38 cellular contexts compared by ENCODE assay signal in the genomic region with DNA sequence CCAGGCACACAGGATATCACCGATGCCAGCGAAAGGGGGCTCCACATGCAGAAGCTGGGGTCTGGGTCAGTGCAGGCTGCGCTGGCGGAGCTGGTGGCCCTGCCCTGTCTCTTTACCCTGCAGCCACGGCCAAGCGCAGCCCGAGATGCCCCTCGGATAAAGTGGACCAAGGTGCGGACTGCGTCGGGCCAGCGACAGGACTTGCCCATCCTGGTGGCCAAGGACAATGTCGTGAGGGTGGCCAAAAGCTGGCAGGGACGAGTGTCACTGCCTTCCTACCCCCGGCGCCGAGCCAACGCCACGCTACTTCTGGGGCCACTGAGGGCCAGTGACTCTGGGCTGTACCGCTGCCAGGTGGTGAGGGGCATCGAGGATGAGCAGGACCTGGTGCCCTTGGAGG. TPM values are rescaled to one million over a fixed set of nuclear protein-coding genes. Genes with fewer than 3 reads are reported as not detected.
"Had no signal": no experiment of that assay in that cellular context is flagged by ENCODE, and none has a peak within 500 bp of the region (broad histone marks: within the 10 kb centered on the region; RNA-seq: fewer than 3 reads in every experiment).

No MANE protein-coding gene starts in this region.

- H3K4me1 ChIP-seq: ascending aorta had no signal

- H3K27me3 Mint-ChIP-seq: brain had no signal

- ATAC-seq: activated CD8-positive, alpha-beta memory T cell treated with anti-CD3 and anti-CD28 coated beads, Interleukin-2, amount 10 ng/mL, durations not matched to agents 7 days and 5 days; activated CD8-positive, alpha-beta T cell treated with anti-CD3 and anti-CD28 coated beads for 36 hours; activated naive CD8-positive, alpha-beta T cell treated with anti-CD3 and anti-CD28 coated beads, Interleukin-2, amount 50 U/mL, for 24 hours had no signal

- H3K36me3 ChIP-seq: ascending aorta, cardiac muscle cell had no signal

- H3K27ac ChIP-seq: ascending aorta, cardiac muscle cell, VCaP had no signal

- H3K4me3 Mint-ChIP-seq: activated B cell treated with CpG ODN at 0.5 μM for 24 hours; activated CD4-positive, alpha-beta memory T cell treated with anti-CD3 and anti-CD28 coated beads for 36 hours; activated CD8-positive, alpha-beta memory T cell treated with anti-CD3 and anti-CD28 coated beads, Interleukin-2, amount 10 ng/mL, durations not matched to agents 7 days and 5 days; activated CD8-positive, alpha-beta T cell treated with anti-CD3 and anti-CD28 coated beads for 36 hours; activated naive CD4-positive, alpha-beta T cell treated with anti-CD3 and anti-CD28 coated beads, Interleukin-2, amount 10 ng/mL, durations not matched to agents 7 days and 5 days; activated naive CD4-positive, alpha-beta T cell treated with anti-CD3 and anti-CD28 coated beads, Interleukin-2, amount 50 U/mL, for 24 hours; activated naive CD8-positive, alpha-beta T cell; activated naive CD8-positive, alpha-beta T cell treated with anti-CD3 and anti-CD28 coated beads, Interleukin-2, amount 10 ng/mL, durations not matched to agents 7 days and 5 days; activated naive CD8-positive, alpha-beta T cell treated with anti-CD3 and anti-CD28 coated beads, Interleukin-2, amount 50 U/mL, for 24 hours; activated T-cell treated with anti-CD3 and anti-CD28 coated beads, Interleukin-2, amount 50 U/mL, for 24 hours; brain; central memory CD8-positive, alpha-beta T cell; T-helper 1 cell treated with Interleukin-12 subunit alpha and Interleukin-12 subunit beta and Interleukin-4 antibody, amounts not matched to agents 30 μg/mL and 1 μg/mL, for 36 hours; T-helper 2 cell treated with Interferon-gamma antibody and Interleukin-4, amounts not matched to agents 5 μg/mL and 100 μg/mL, for 36 hours had no signal

- H3K4me1 Mint-ChIP-seq: activated B cell treated with CpG ODN at 0.5 μM for 24 hours; activated CD8-positive, alpha-beta memory T cell treated with anti-CD3 and anti-CD28 coated beads, Interleukin-2, amount 10 ng/mL, durations not matched to agents 7 days and 5 days; activated naive CD4-positive, alpha-beta T cell treated with anti-CD3 and anti-CD28 coated beads, Interleukin-2, amount 10 ng/mL, durations not matched to agents 7 days and 5 days; activated naive CD8-positive, alpha-beta T cell treated with anti-CD3 and anti-CD28 coated beads, Interleukin-2, amount 10 ng/mL, durations not matched to agents 7 days and 5 days had no signal

- DNase-seq: activated B cell treated with CpG ODN at 0.5 μM for 24 hours; activated CD4-positive, alpha-beta memory T cell treated with anti-CD3 and anti-CD28 coated beads for 36 hours; activated CD4-positive, alpha-beta T cell treated with anti-CD3 and anti-CD28 coated beads for 48 hours; activated CD4-positive, alpha-beta T cell treated with anti-CD3 and anti-CD28 coated beads, Interleukin-2, amount 50 U/mL, for 1 hour; activated CD4-positive, alpha-beta T cell treated with anti-CD3 and anti-CD28 coated beads, Interleukin-2, amount 50 U/mL, for 4 hours; activated CD4-positive, CD25-positive, alpha-beta regulatory T cell treated with anti-CD3 and anti-CD28 coated beads, Interleukin-2, amount 50 U/mL, for 72 hours; activated CD8-positive, alpha-beta memory T cell treated with anti-CD3 and anti-CD28 coated beads for 24 hours; activated CD8-positive, alpha-beta memory T cell treated with anti-CD3 and anti-CD28 coated beads, Interleukin-2, amount 10 ng/mL, durations not matched to agents 7 days and 5 days; activated CD8-positive, alpha-beta memory T cell treated with anti-CD3 and anti-CD28 coated beads, Interleukin-2, amount 50 U/mL, for 48 hours; activated CD8-positive, alpha-beta T cell treated with anti-CD3 and anti-CD28 coated beads for 36 hours; activated effector memory CD4-positive, alpha-beta T cell treated with Interleukin-2 at 50 U/mL for 16 hours; activated gamma-delta T cell; activated naive CD4-positive, alpha-beta T cell treated with anti-CD3 and anti-CD28 coated beads, Interleukin-2, amount 10 ng/mL, durations not matched to agents 7 days and 5 days; activated naive CD4-positive, alpha-beta T cell treated with Interleukin-2 at 50 U/mL for 16 hours; activated naive CD8-positive, alpha-beta T cell treated with anti-CD3 and anti-CD28 coated beads, Interleukin-2, amount 10 ng/mL, durations not matched to agents 7 days and 5 days; activated naive CD8-positive, alpha-beta T cell treated with anti-CD3 and anti-CD28 coated beads, Interleukin-2, amount 50 U/mL, for 24 hours; activated T-cell treated with anti-CD3 and anti-CD28 coated beads, Interleukin-2, amount 50 U/mL, for 24 hours; activated T-cell treated with anti-CD3 and anti-CD28 coated beads, Interleukin-2, amount 50 U/mL, for 48 hours; amygdala; anterior cingulate cortex; caudate nucleus; cerebellar nuclear complex; SW 1271; T-helper 1 cell; T-helper 2 cell; T-helper 9 cell had no signal

- H3K27ac Mint-ChIP-seq: activated B cell treated with CpG ODN at 0.5 μM for 24 hours; activated CD4-positive, alpha-beta memory T cell treated with anti-CD3 and anti-CD28 coated beads for 36 hours; activated CD8-positive, alpha-beta memory T cell treated with anti-CD3 and anti-CD28 coated beads, Interleukin-2, amount 10 ng/mL, durations not matched to agents 7 days and 5 days; activated CD8-positive, alpha-beta T cell treated with anti-CD3 and anti-CD28 coated beads for 36 hours; activated naive CD4-positive, alpha-beta T cell treated with anti-CD3 and anti-CD28 coated beads, Interleukin-2, amount 10 ng/mL, durations not matched to agents 7 days and 5 days; activated naive CD4-positive, alpha-beta T cell treated with anti-CD3 and anti-CD28 coated beads, Interleukin-2, amount 50 U/mL, for 24 hours; activated naive CD8-positive, alpha-beta T cell; activated naive CD8-positive, alpha-beta T cell treated with anti-CD3 and anti-CD28 coated beads, Interleukin-2, amount 10 ng/mL, durations not matched to agents 7 days and 5 days; activated naive CD8-positive, alpha-beta T cell treated with anti-CD3 and anti-CD28 coated beads, Interleukin-2, amount 50 U/mL, for 24 hours; activated T-cell treated with anti-CD3 and anti-CD28 coated beads, Interleukin-2, amount 50 U/mL, for 24 hours; activated T-helper 2 cell treated with anti-CD3 and anti-CD28 coated beads, Interferon-gamma antibody, Interleukin-2, Interleukin-4, amounts not matched to agents 10 μg/mL and 5 μg/mL and 100 μg/mL, durations not matched to agents 14 hours and 24 hours and 36 hours; brain; T-helper 1 cell treated with Interleukin-12 subunit alpha and Interleukin-12 subunit beta and Interleukin-4 antibody, amounts not matched to agents 30 μg/mL and 1 μg/mL, for 36 hours; T-helper 2 cell treated with Interferon-gamma antibody and Interleukin-4, amounts not matched to agents 5 μg/mL and 100 μg/mL, for 36 hours had no signal

- FAIRE-seq: bronchial epithelial cell, TTC549 had no signal

- H3K9me3 Mint-ChIP-seq: activated CD4-positive, alpha-beta memory T cell treated with anti-CD3 and anti-CD28 coated beads for 36 hours; activated CD8-positive, alpha-beta T cell treated with anti-CD3 and anti-CD28 coated beads for 36 hours; activated naive CD4-positive, alpha-beta T cell treated with anti-CD3 and anti-CD28 coated beads, Interleukin-2, amount 10 ng/mL, durations not matched to agents 7 days and 5 days; activated naive CD4-positive, alpha-beta T cell treated with anti-CD3 and anti-CD28 coated beads, Interleukin-2, amount 50 U/mL, for 24 hours; activated naive CD8-positive, alpha-beta T cell treated with anti-CD3 and anti-CD28 coated beads, Interleukin-2, amount 10 ng/mL, durations not matched to agents 7 days and 5 days; activated naive CD8-positive, alpha-beta T cell treated with anti-CD3 and anti-CD28 coated beads, Interleukin-2, amount 50 U/mL, for 24 hours; activated T-cell treated with anti-CD3 and anti-CD28 coated beads, Interleukin-2, amount 50 U/mL, for 24 hours; activated T-helper 2 cell treated with anti-CD3 and anti-CD28 coated beads, Interferon-gamma antibody, Interleukin-2, Interleukin-4, amounts not matched to agents 10 μg/mL and 5 μg/mL and 100 μg/mL, durations not matched to agents 14 hours and 24 hours and 36 hours; central memory CD8-positive, alpha-beta T cell; T-helper 1 cell treated with Interleukin-12 subunit alpha and Interleukin-12 subunit beta and Interleukin-4 antibody, amounts not matched to agents 30 μg/mL and 1 μg/mL, for 36 hours had no signal

- H3K36me3 Mint-ChIP-seq: activated CD4-positive, alpha-beta memory T cell treated with anti-CD3 and anti-CD28 coated beads for 36 hours; activated CD8-positive, alpha-beta memory T cell treated with anti-CD3 and anti-CD28 coated beads, Interleukin-2, amount 10 ng/mL, durations not matched to agents 7 days and 5 days; activated naive CD4-positive, alpha-beta T cell treated with anti-CD3 and anti-CD28 coated beads, Interleukin-2, amount 10 ng/mL, durations not matched to agents 7 days and 5 days; activated naive CD4-positive, alpha-beta T cell treated with anti-CD3 and anti-CD28 coated beads, Interleukin-2, amount 50 U/mL, for 24 hours; activated naive CD8-positive, alpha-beta T cell; activated naive CD8-positive, alpha-beta T cell treated with anti-CD3 and anti-CD28 coated beads, Interleukin-2, amount 10 ng/mL, durations not matched to agents 7 days and 5 days had no signal

- H3K4me3 ChIP-seq: ascending aorta, cardiac muscle cell had no signal

- H3K9me3 ChIP-seq: ascending aorta had no signal

RNA-seq across cellular contexts. Expression of gene NCAN, which starts 7.2 kb away (rescaled TPM):
- total RNA-seq: activated B cell treated with CpG ODN at 0.5 μM for 24 hours; activated CD8-positive, alpha-beta T cell treated with anti-CD3 and anti-CD28 coated beads for 36 hours; activated naive CD8-positive, alpha-beta T cell treated with anti-CD3 and anti-CD28 coated beads, Interleukin-2, amount 10 ng/mL, durations not matched to agents 7 days and 5 days; activated T-helper 2 cell treated with anti-CD3 and anti-CD28 coated beads, Interferon-gamma antibody, Interleukin-2, Interleukin-4, amounts not matched to agents 10 μg/mL and 5 μg/mL and 100 μg/mL, durations not matched to agents 14 hours and 24 hours and 36 hours; ascending aorta; bronchial epithelial cell had no signal
- polyA plus RNA-seq: cardiac muscle cell had no signal

RNA-seq across cellular contexts. Expression of gene MEF2B, which starts 48.8 kb away (rescaled TPM):
- total RNA-seq: ascending aorta, cardiac muscle cell had no signal
